In genomic region chr7:30605832-30606231, GRCh38 we compare ENCODE assay signal across 22 cellular contexts.
"Had no signal": no experiment of that assay in that cellular context is flagged by ENCODE, and none has a peak within 500 bp of the region (broad histone marks: within the 10 kb centered on the region; RNA-seq: fewer than 3 reads in every experiment).

No MANE protein-coding gene starts in this region.

- ATAC-seq: activated CD4-positive, CD25-positive, alpha-beta regulatory T cell treated with anti-CD3 and anti-CD28 coated beads, Interleukin-2, amount 50 U/mL, for 24 hours; activated T-helper 17 cell treated with anti-CD3 and anti-CD28 coated beads, Interleukin-2, amount 50 U/mL, for 72 hours had no signal

- DNase-seq: activated CD4-positive, alpha-beta memory T cell treated with anti-CD3 and anti-CD28 coated beads, Interleukin-2, amount 10 ng/mL, durations not matched to agents 7 days and 5 days; activated CD4-positive, alpha-beta T cell treated with anti-CD3 and anti-CD28 coated beads for 48 hours; activated gamma-delta T cell; activated naive CD4-positive, alpha-beta T cell treated with anti-CD3 and anti-CD28 coated beads for 36 hours; activated T-cell treated with anti-CD3 and anti-CD28 coated beads for 4 hours; activated T-cell treated with anti-CD3 and anti-CD28 coated beads, Interleukin-2, amount 50 U/mL, for 48 hours; amniotic stem cell; brain microvascular endothelial cell; Kasumi-1; KBM-7; NCI-H1048; NCI-H1417; NCI-H1930; NCI-H2171 treated with DMSO at 0.1 percent for 48 hours; NCI-H226; NCI-H526; NCI-H774; SIG-M5 had no signal

- H3K4me3 ChIP-seq: ascending aorta had no signal

- H3K4me1 ChIP-seq: ascending aorta had no signal

- H3K9me3 Mint-ChIP-seq: activated CD4-positive, alpha-beta memory T cell treated with anti-CD3 and anti-CD28 coated beads, Interleukin-2, amount 10 ng/mL, durations not matched to agents 7 days and 5 days; activated naive CD4-positive, alpha-beta T cell treated with anti-CD3 and anti-CD28 coated beads for 36 hours; activated T-helper 17 cell treated with anti-CD3 and anti-CD28 coated beads, Interleukin-2, amount 50 U/mL, for 72 hours; T-helper 1 cell treated with Interleukin-12 subunit alpha and Interleukin-12 subunit beta and Interleukin-4 antibody, amounts not matched to agents 30 μg/mL and 1 μg/mL, for 36 hours had no signal

- H3K27ac Mint-ChIP-seq: activated naive CD4-positive, alpha-beta T cell treated with anti-CD3 and anti-CD28 coated beads for 36 hours; activated T-helper 17 cell treated with anti-CD3 and anti-CD28 coated beads, Interleukin-2, amount 50 U/mL, for 72 hours; T-helper 1 cell treated with Interleukin-12 subunit alpha and Interleukin-12 subunit beta and Interleukin-4 antibody, amounts not matched to agents 30 μg/mL and 1 μg/mL, for 36 hours had no signal

- H3K27me3 ChIP-seq: ascending aorta, brain microvascular endothelial cell had no signal

- H3K27me3 Mint-ChIP-seq: activated CD4-positive, alpha-beta memory T cell treated with anti-CD3 and anti-CD28 coated beads, Interleukin-2, amount 10 ng/mL, durations not matched to agents 7 days and 5 days; activated T-helper 17 cell treated with anti-CD3 and anti-CD28 coated beads, Interleukin-2, amount 50 U/mL, for 72 hours had no signal

- H3K4me3 Mint-ChIP-seq: activated CD4-positive, alpha-beta memory T cell treated with anti-CD3 and anti-CD28 coated beads, Interleukin-2, amount 10 ng/mL, durations not matched to agents 7 days and 5 days; activated naive CD4-positive, alpha-beta T cell treated with anti-CD3 and anti-CD28 coated beads for 36 hours; activated T-helper 17 cell treated with anti-CD3 and anti-CD28 coated beads, Interleukin-2, amount 50 U/mL, for 72 hours; T-helper 1 cell treated with Interleukin-12 subunit alpha and Interleukin-12 subunit beta and Interleukin-4 antibody, amounts not matched to agents 30 μg/mL and 1 μg/mL, for 36 hours had no signal

- H3K27ac ChIP-seq: ascending aorta, brain microvascular endothelial cell had no signal

- H3K9me3 ChIP-seq: ascending aorta had no signal
